ENCODE assay signal across 12 cellular contexts in genomic region chr10:97724341-97724941, GRCh38. TPM values are rescaled to one million over a fixed set of nuclear protein-coding genes. Genes with fewer than 3 reads are reported as not detected.
DNase-seq lines count a peak whose midpoint lies in the region; ATAC-seq and TF ChIP-seq lines count a peak whose summit lies in the region.
"Had no signal": no experiment of that assay in that cellular context is flagged by ENCODE, and none has a peak within 500 bp of the region (broad histone marks: within the 10 kb centered on the region; RNA-seq: fewer than 3 reads in every experiment).

No MANE protein-coding gene starts in this region.

- no peak overlapping the region for H3K4me3 Mint-ChIP-seq in activated CD4-positive, alpha-beta T cell treated with anti-CD3 and anti-CD28 coated beads for 36 hours
- H3K4me3 Mint-ChIP-seq in stimulated activated effector memory CD8-positive, alpha-beta T cell treated with anti-CD3 and anti-CD28 coated beads, Interleukin-12 subunit alpha, Interleukin-12 subunit beta, amount 100 ng/mL, for 72 hours = no peak overlapping the region
- H3K4me3 Mint-ChIP-seq: activated T-cell treated with anti-CD3 and anti-CD28 coated beads, Interleukin-2, amount 50 U/mL, for 4 hours had no signal

- H3K27ac Mint-ChIP-seq in activated CD4-positive, alpha-beta T cell treated with anti-CD3 and anti-CD28 coated beads for 36 hours = no peak overlapping the region
- H3K27ac Mint-ChIP-seq in stimulated activated effector memory CD8-positive, alpha-beta T cell treated with anti-CD3 and anti-CD28 coated beads, Interleukin-12 subunit alpha, Interleukin-12 subunit beta, amount 100 ng/mL, for 72 hours = no peak overlapping the region

- CTCF ChIA-PET in activated CD4-positive, alpha-beta T cell treated with anti-CD3 and anti-CD28 coated beads for 36 hours (lab: Charles Lee) = interaction anchor here (0.6 to 17.4 kb wide), 11 partner anchors 9 to 927 kb away, joined by 3 to 384 read pairs (median 3); partner anchors contain the start of genes AVPI1 and MARVELD1
- CTCF ChIA-PET in GM10248 (lab: Yijun Ruan, JAX) = interaction anchor here (0.8 to 28.5 kb wide), 8 partner anchors 9 to 190 kb away, joined by 3 to 552 read pairs (median 4); partner anchors contain the start of genes AVPI1, MARVELD1 and ZFYVE27

- peak; percentile 32 for DNase-seq in HT1080 (ENCODE audit: low read depth)
- peak; percentile 68 for DNase-seq in SKM-1 treated with dmso at 0.1 percent for 144 hours (lab: John Stamatoyannopoulos, UW; ENCODE audit: unreplicated experiment)
- DNase-seq in foreskin fibroblast = peak; percentile 74 to 85
- peak; percentile 71 for DNase-seq in stromal cell of bone marrow (ENCODE audit: low read depth)
- DNase-seq in activated CD4-positive, alpha-beta T cell treated with anti-CD3 and anti-CD28 coated beads for 36 hours = no peak
- no peak for DNase-seq in GM10248 (ENCODE audit: extremely low spot score)
- DNase-seq in stimulated activated effector memory CD8-positive, alpha-beta T cell treated with anti-CD3 and anti-CD28 coated beads, Interleukin-12 subunit alpha, Interleukin-12 subunit beta, amount 100 ng/mL, for 72 hours (ENCODE audit: low spot score in 2 of 2) = no peak
- DNase-seq: activated T-cell treated with anti-CD3 and anti-CD28 coated beads, Interleukin-2, amount 50 U/mL, for 4 hours; Calu3; substantia nigra had no signal

- H3K4me1 Mint-ChIP-seq in activated CD4-positive, alpha-beta T cell treated with anti-CD3 and anti-CD28 coated beads for 36 hours = peaks cover 5% of the 10 kb centered on the region
- H3K4me1 Mint-ChIP-seq in stimulated activated effector memory CD8-positive, alpha-beta T cell treated with anti-CD3 and anti-CD28 coated beads, Interleukin-12 subunit alpha, Interleukin-12 subunit beta, amount 100 ng/mL, for 72 hours = peaks cover 6% of the 10 kb centered on the region

- H3K36me3 Mint-ChIP-seq in activated CD4-positive, alpha-beta T cell treated with anti-CD3 and anti-CD28 coated beads for 36 hours (ENCODE audit: low read depth) = no peaks in the 10 kb centered on the region
- H3K36me3 Mint-ChIP-seq in stimulated activated effector memory CD8-positive, alpha-beta T cell treated with anti-CD3 and anti-CD28 coated beads, Interleukin-12 subunit alpha, Interleukin-12 subunit beta, amount 100 ng/mL, for 72 hours = no peaks in the 10 kb centered on the region

- no peak overlapping the region for H3K4me3 ChIP-seq in foreskin fibroblast (ENCODE audit: low read depth in 1 of 2, low read length in 2 of 2)
- H3K4me3 ChIP-seq: ascending aorta, SK-N-MC had no signal

- intact Hi-C loops in activated CD4-positive, alpha-beta T cell treated with anti-CD3 and anti-CD28 coated beads for 36 hours (cut with DNase I, micrococcal nuclease) = no loop called here

- POLR2A ChIA-PET in activated CD4-positive, alpha-beta T cell treated with anti-CD3 and anti-CD28 coated beads for 36 hours (lab: Charles Lee) = no interaction called here
- POLR2A ChIA-PET in GM10248 (lab: Yijun Ruan, JAX) = no interaction called here

- H3K9me3 Mint-ChIP-seq in activated CD4-positive, alpha-beta T cell treated with anti-CD3 and anti-CD28 coated beads for 36 hours (ENCODE audit: low read depth) = no peaks in the 10 kb centered on the region
- no peaks in the 10 kb centered on the region for H3K9me3 Mint-ChIP-seq in stimulated activated effector memory CD8-positive, alpha-beta T cell treated with anti-CD3 and anti-CD28 coated beads, Interleukin-12 subunit alpha, Interleukin-12 subunit beta, amount 100 ng/mL, for 72 hours
- H3K9me3 Mint-ChIP-seq: activated T-cell treated with anti-CD3 and anti-CD28 coated beads, Interleukin-2, amount 50 U/mL, for 4 hours had no signal

- peaks cover 7% of the 10 kb centered on the region for H3K27me3 Mint-ChIP-seq in activated CD4-positive, alpha-beta T cell treated with anti-CD3 and anti-CD28 coated beads for 36 hours

- no peak for TF ChIP-seq CTCF in foreskin fibroblast (IDR thresholded peaks at IDR 0.05; ENCODE audit: low read depth, low read length)
- TF ChIP-seq CTCF in GM10248 (IDR thresholded peaks at IDR 0.05; ENCODE audit: control extremely low read depth, extremely low read depth, low read depth, missing control alignments) = no peak

- ATAC-seq in activated CD4-positive, alpha-beta T cell treated with anti-CD3 and anti-CD28 coated beads for 36 hours = no peak
- no peak for ATAC-seq in stimulated activated effector memory CD8-positive, alpha-beta T cell treated with anti-CD3 and anti-CD28 coated beads, Interleukin-12 subunit alpha, Interleukin-12 subunit beta, amount 100 ng/mL, for 72 hours
- ATAC-seq: activated T-cell treated with anti-CD3 and anti-CD28 coated beads, Interleukin-2, amount 50 U/mL, for 4 hours had no signal

RNA-seq across cellular contexts. Expression of gene MARVELD1, which starts 10.9 kb away (rescaled TPM):
- 40.5 and 48.1 TPM in 2 replicates for total RNA-seq in HT1080 (2014; rRNA removed; shearing (Covaris generic))
- polyA plus RNA-seq in HT1080 (2015; cell fraction: cytosol; rRNA removed) = 63.4 and 64.3 TPM in 2 replicates
- 45.5 and 52.2 TPM in 2 replicates for polyA plus RNA-seq in HT1080 (2015; cell fraction: nucleus; rRNA removed)
- 1 to 10 TPM; 1.8 to 1.9 TPM for total RNA-seq in activated CD4-positive, alpha-beta T cell treated with anti-CD3 and anti-CD28 coated beads for 36 hours

RNA-seq across cellular contexts. Expression of gene ZFYVE27, which starts 12.5 kb away (rescaled TPM):
- total RNA-seq in HT1080 (2014; rRNA removed; shearing (Covaris generic)) = 19.4 and 20.9 TPM in 2 replicates
- 13.7 and 14.0 TPM in 2 replicates for polyA plus RNA-seq in HT1080 (2015; cell fraction: cytosol; rRNA removed)
- 44.9 and 49.2 TPM in 2 replicates for polyA plus RNA-seq in HT1080 (2015; cell fraction: nucleus; rRNA removed)
- 10 to 100 TPM; 20.2 to 22.6 TPM for total RNA-seq in activated CD4-positive, alpha-beta T cell treated with anti-CD3 and anti-CD28 coated beads for 36 hours

RNA-seq across cellular contexts. Expression of gene AVPI1, which starts 37.4 kb away (rescaled TPM):
- 27.4 and 34.9 TPM in 2 replicates for total RNA-seq in HT1080 (2014; rRNA removed; shearing (Covaris generic))
- 14.5 and 16.8 TPM in 2 replicates for polyA plus RNA-seq in HT1080 (2015; cell fraction: cytosol; rRNA removed)
- 8.9 and 12.3 TPM in 2 replicates for polyA plus RNA-seq in HT1080 (2015; cell fraction: nucleus; rRNA removed)
- total RNA-seq in activated CD4-positive, alpha-beta T cell treated with anti-CD3 and anti-CD28 coated beads for 36 hours = 1 to 10 TPM; 2.1 to 2.2 TPM

RNA-seq across cellular contexts. Expression of gene SFRP5, which starts 47.4 kb away (rescaled TPM):
- not detected in 2 replicates for total RNA-seq in HT1080 (2014; rRNA removed; shearing (Covaris generic))
- not detected in 2 replicates for polyA plus RNA-seq in HT1080 (2015; cell fraction: cytosol; rRNA removed)
- not detected in 2 replicates for polyA plus RNA-seq in HT1080 (2015; cell fraction: nucleus; rRNA removed)
- not detected for total RNA-seq in activated CD4-positive, alpha-beta T cell treated with anti-CD3 and anti-CD28 coated beads for 36 hours
- total RNA-seq: ascending aorta had no signal

Comparison
In these comparisons a context has a peak if more than half of its experiments do, and no peak if none do; other contexts are left out.
1. DNase-seq: peak in HT1080 (single experiment), SKM-1 treated with dmso at 0.1 percent for 144 hours (single experiment), foreskin fibroblast (2 of 2) and stromal cell of bone marrow (single experiment); none in activated CD4-positive, alpha-beta T cell treated with anti-CD3 and anti-CD28 coated beads for 36 hours (single experiment), GM10248 (single experiment) and stimulated activated effector memory CD8-positive, alpha-beta T cell treated with anti-CD3 and anti-CD28 coated beads, Interleukin-12 subunit alpha, Interleukin-12 subunit beta, amount 100 ng/mL, for 72 hours (0 of 2).
2. RNA of gene MARVELD1, which starts 10.9 kb away (total RNA-seq): 40.5 to 48.1 TPM in HT1080; 1.8 to 1.9 TPM in activated CD4-positive, alpha-beta T cell treated with anti-CD3 and anti-CD28 coated beads for 36 hours; every median in the first group is over 10 times any median in the second.